Comparison of ENCODE assay signal across 19 cellular contexts in the genomic region with DNA sequence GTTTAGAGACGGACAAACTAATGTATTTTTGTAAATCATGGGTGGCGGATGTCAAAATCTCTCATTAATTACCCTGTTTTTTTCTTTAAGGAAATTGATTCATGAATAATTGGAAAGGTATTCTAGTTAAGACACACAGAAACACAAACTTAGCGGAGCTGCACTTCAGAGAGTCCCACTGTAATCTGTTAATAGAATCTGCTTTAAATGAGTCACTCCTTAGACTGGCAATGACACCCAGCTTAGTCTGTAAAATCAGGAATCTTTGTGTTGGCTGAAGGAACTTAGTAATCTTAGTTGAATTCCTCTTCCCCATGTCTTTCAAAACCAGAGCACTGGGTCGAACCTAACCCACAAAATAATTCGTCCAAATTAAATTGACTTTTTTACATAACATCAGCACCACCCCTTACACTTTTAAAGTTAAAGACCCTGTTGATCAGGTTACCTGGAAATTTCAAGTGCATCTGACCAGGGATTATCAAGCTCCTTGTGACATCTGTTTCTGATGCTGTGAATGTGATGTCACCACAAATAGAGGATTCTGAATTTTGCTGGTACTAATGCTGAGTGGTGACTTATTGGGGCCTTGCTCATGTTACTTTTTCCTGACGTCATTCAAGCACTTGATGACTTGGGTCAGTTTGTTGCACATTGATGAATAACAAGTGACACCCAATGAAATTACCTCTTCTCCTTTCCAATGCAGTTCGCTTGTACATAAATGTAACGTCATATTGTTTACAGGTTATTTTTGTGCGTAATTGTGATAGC.
DNase-seq lines count a peak whose midpoint lies in the region; ATAC-seq, FAIRE-seq and TF ChIP-seq lines count a peak whose summit lies in the region.
"Had no signal": no experiment of that assay in that cellular context is flagged by ENCODE, and none has a peak within 500 bp of the region (broad histone marks: within the 10 kb centered on the region; RNA-seq: fewer than 3 reads in every experiment).

No MANE protein-coding gene starts in this region.

- H4K8ac ChIP-seq in H1 (ENCODE audit: extremely low read depth, insufficient read depth, low read length), result no peak overlapping the region

- WGBS in H1 (ENCODE audit: extremely low coverage in 1 of 2, insufficient coverage in 1 of 2, insufficient read length in 1 of 2, insufficient replicate concordance in 2 of 2, low coverage in 1 of 2, low lambda C conversion rate in 2 of 2, missing lambda C conversion rate in 1 of 2), 2 experiments, result 79% methylated on average over 9 of the region's 9 CpGs; no CpG with 5 or more reads in 1 of the 2 experiments

- no peak overlapping the region for H4K91ac ChIP-seq in H1 (replicated peaks; ENCODE audit: insufficient read length, low read length)

- H3K27ac Mint-ChIP-seq in neural progenitor cell, result no peak overlapping the region
- H3K27ac Mint-ChIP-seq: activated naive CD4-positive, alpha-beta T cell treated with anti-CD3 and anti-CD28 coated beads, Interleukin-2, amount 50 U/mL, for 72 hours; CD4-positive, alpha-beta T cell had no signal

- DNase-seq in Caki2 (ENCODE audit: low read depth) (peak; percentile 17), NCI-H82 (lab: John Stamatoyannopoulos, UW) (peak; percentile 69), H1 (ENCODE audit: low read depth in 1 of 2, low spot score in 2 of 2) (no peak), neural progenitor cell (ENCODE audit: low spot score) (no peak), left lung (no peak), Peyer's patch (no peak), LoVo (ENCODE audit: low spot score) (no peak)
- DNase-seq: activated CD8-positive, alpha-beta memory T cell treated with anti-CD3 and anti-CD28 coated beads for 24 hours; CD4-positive, alpha-beta T cell; hypothalamus; midbrain; NCI-H2227 treated with DMSO at 0.1 percent for 48 hours; stimulated activated CD4-positive, alpha-beta T cell treated with anti-CD3 and anti-CD28 coated beads, Interleukin-4, amount 100 ng/mL, for 24 hours; stomach; T-helper 9 cell had no signal

- H3K27me3 ChIP-seq in H1 (replicated peaks in 1 of 4; ENCODE audit: control insufficient read depth in 3 of 4, extremely low read depth in 1 of 4, insufficient read depth in 3 of 4, low read length in 3 of 4) (no peaks in the 10 kb centered on the region), neural progenitor cell (no peaks in the 10 kb centered on the region), left lung (no peaks in the 10 kb centered on the region), Peyer's patch (no peaks in the 10 kb centered on the region)
- H3K27me3 ChIP-seq: stomach had no signal

- H3K36me3 Mint-ChIP-seq in neural progenitor cell, result no peaks in the 10 kb centered on the region
- H3K36me3 Mint-ChIP-seq: activated naive CD4-positive, alpha-beta T cell treated with anti-CD3 and anti-CD28 coated beads, Interleukin-2, amount 50 U/mL, for 72 hours had no signal

- in situ Hi-C loops in Caki2 (cut with HindIII; ENCODE audit: low pct_unique_long_range_greater_than_20kb, low sequenced_read_pairs), result no loop called here

- H3K9me3 Mint-ChIP-seq in neural progenitor cell, result no peaks in the 10 kb centered on the region
- H3K9me3 Mint-ChIP-seq: CD4-positive, alpha-beta T cell had no signal

- TF ChIP-seq RAD21 in H1 (IDR thresholded peaks at IDR 0.05 in 1 of 2, conservative IDR thresholded peaks at IDR 0.05 in 1 of 2; ENCODE audit: low read depth in 2 of 2, low read length in 2 of 2), result no peak

- no peak for TF ChIP-seq EP300 in H1 (IDR thresholded peaks at IDR 0.05; ENCODE audit: borderline replicate concordance in 1 of 2, low read depth in 2 of 2, low read length in 2 of 2)

- CTCF ChIA-PET in H1 (lab: Charles Lee; ENCODE audit: partially characterized antibody), result interaction anchor here (1.1 to 4.5 kb wide), 2 partner anchors 9 to 16 kb away, joined by 4 to 19 read pairs; no protein-coding TSS in a partner anchor

- H3K4me3 ChIP-seq in H1 (ENCODE audit: extremely low read depth in 1 of 4, insufficient read depth in 2 of 4, low read depth in 3 of 4, low read length in 4 of 4) (no peak overlapping the region), neural progenitor cell (no peak overlapping the region), left lung (no peak overlapping the region), Peyer's patch (no peak overlapping the region)
- H3K4me3 ChIP-seq: prostate gland, stomach had no signal

- no peak overlapping the region for H2BK5ac ChIP-seq in H1 (ENCODE audit: low read depth, low read length)

- H3K36me3 ChIP-seq in H1 (ENCODE audit: control insufficient read depth in 2 of 4, insufficient read depth in 4 of 4, low read length in 3 of 4) (no peaks in the 10 kb centered on the region), neural progenitor cell (no peaks in the 10 kb centered on the region), left lung (peaks cover 0 to 2% of the 10 kb centered on the region in 2 donors), Peyer's patch (no peaks in the 10 kb centered on the region)
- H3K36me3 ChIP-seq: prostate gland, stomach had no signal

- H4K20me1 ChIP-seq in H1 (replicated peaks in 1 of 2; ENCODE audit: control insufficient read depth in 1 of 2, insufficient read depth in 2 of 2, low read length in 2 of 2) (no peaks in the 10 kb centered on the region), neural progenitor cell (ENCODE audit: low read depth) (no peaks in the 10 kb centered on the region)

- H4K5ac ChIP-seq in H1 (ENCODE audit: insufficient read length, low read depth, low read length), result no peak overlapping the region

- ATAC-seq in left lung (no peak), HG03460 (IDR thresholded peaks at IDR 0.05; ENCODE audit: unreplicated experiment) (no peak)
- ATAC-seq: activated naive CD4-positive, alpha-beta T cell treated with anti-CD3 and anti-CD28 coated beads, Interleukin-2, amount 50 U/mL, for 72 hours; Panc1 had no signal

- no peaks in the 10 kb centered on the region for H3K23me2 ChIP-seq in H1 (ENCODE audit: low read depth, low read length)

- peak; percentile 28 for FAIRE-seq in H1 (lab: Jason Lieb, UNC)

- no peak for TF ChIP-seq POLR2A in H1 (IDR thresholded peaks at IDR 0.05; ENCODE audit: control extremely low read depth in 1 of 2, low read depth in 2 of 2, low read length in 2 of 2)
- no peak for TF ChIP-seq POLR2A in Peyer's patch (IDR thresholded peaks at IDR 0.05)

- no peak overlapping the region for H2BK120ac ChIP-seq in H1 (replicated peaks; ENCODE audit: low read depth, low read length)

- no peaks in the 10 kb centered on the region for H3K79me1 ChIP-seq in H1 (ENCODE audit: low read depth, low read length)

- H2AFZ ChIP-seq in H1 (ENCODE audit: low read length) (no peak overlapping the region), neural progenitor cell (replicated peaks) (no peak overlapping the region)

- H3K9ac ChIP-seq in H1 (replicated peaks in 1 of 4; ENCODE audit: extremely low read depth in 1 of 4, low read depth in 3 of 4, low read length in 3 of 4), result peak overlapping the region in 1 of 4 experiments; percentile 49; a peak in 1 of 7 replicates
- H3K9ac ChIP-seq in neural progenitor cell, result no peak overlapping the region

- no peak overlapping the region for H3K27ac ChIP-seq in H1 (ENCODE audit: low read depth, low read length)
- H3K27ac ChIP-seq in neural progenitor cell, result no peak overlapping the region
- no peak overlapping the region for H3K27ac ChIP-seq in left lung
- no peak overlapping the region for H3K27ac ChIP-seq in Peyer's patch
- H3K27ac ChIP-seq: prostate gland, stomach had no signal

- H3K18ac ChIP-seq in H1 (ENCODE audit: extremely low read depth, low read length), result no peak overlapping the region

- intact Hi-C loops in left lung (cut with DNase I), result no loop called here

- H3K9me3 ChIP-seq in H1 (ENCODE audit: insufficient read depth in 2 of 2, low read depth in 1 of 2, low read length in 1 of 2) (no peaks in the 10 kb centered on the region), neural progenitor cell (ENCODE audit: low read depth) (no peaks in the 10 kb centered on the region), left lung (no peaks in the 10 kb centered on the region), Peyer's patch (no peaks in the 10 kb centered on the region)
- H3K9me3 ChIP-seq: prostate gland had no signal

- no peak overlapping the region for H2BK20ac ChIP-seq in H1 (ENCODE audit: low read length)

- no peak overlapping the region for H3K23ac ChIP-seq in H1 (ENCODE audit: insufficient read length)

- peaks cover 0 to 14% (median 10%) of the 10 kb centered on the region in 4 experiments; a peak in 5 of 7 replicates for H3K4me1 ChIP-seq in H1 (replicated peaks in 1 of 4; ENCODE audit: control insufficient read depth in 3 of 4, insufficient read depth in 4 of 4, low read length in 3 of 4)
- peaks cover 46% of the 10 kb centered on the region for H3K4me1 ChIP-seq in neural progenitor cell
- H3K4me1 ChIP-seq in left lung, result no peaks in the 10 kb centered on the region
- no peaks in the 10 kb centered on the region for H3K4me1 ChIP-seq in Peyer's patch
- H3K4me1 ChIP-seq: prostate gland had no signal

- H3K4ac ChIP-seq in H1 (replicated peaks; ENCODE audit: insufficient read length, low read depth, low read length), result no peak overlapping the region

- no peak overlapping the region for H2BK15ac ChIP-seq in H1 (ENCODE audit: low read length)

- TF ChIP-seq CTCF in H1 (IDR thresholded peaks at IDR 0.05; ENCODE audit: control extremely low read depth in 1 of 3, insufficient read depth in 1 of 3, low read depth in 1 of 3, low read length in 3 of 3) (no peak), neural progenitor cell (IDR thresholded peaks at IDR 0.05) (no peak), left lung (IDR thresholded peaks at IDR 0.05) (no peak), Peyer's patch (IDR thresholded peaks at IDR 0.05) (no peak)

- H2BK12ac ChIP-seq in H1 (ENCODE audit: low read depth, low read length), result no peak overlapping the region

- no peaks in the 10 kb centered on the region for H3F3A ChIP-seq in neural progenitor cell (ENCODE audit: low read depth)

- H3K79me2 ChIP-seq in H1 (ENCODE audit: control insufficient read depth in 1 of 2, insufficient read depth in 2 of 2, low read length in 2 of 2) (no peaks in the 10 kb centered on the region), neural progenitor cell (ENCODE audit: low read depth) (no peaks in the 10 kb centered on the region)

- no peak overlapping the region for H3K56ac ChIP-seq in H1 (replicated peaks; ENCODE audit: insufficient read length, low read depth, low read length)

- H2AK5ac ChIP-seq in H1 (ENCODE audit: low read depth, low read length), result no peak overlapping the region

- POLR2A ChIA-PET in H1 (lab: Charles Lee; ENCODE audit: partially characterized antibody), result no interaction called here

- no peak overlapping the region for H3K4me3 Mint-ChIP-seq in neural progenitor cell
- H3K4me3 Mint-ChIP-seq: CD4-positive, alpha-beta T cell had no signal

- H3K27me3 Mint-ChIP-seq in neural progenitor cell (ENCODE audit: insufficient read depth, low read depth), result peaks cover 3% of the 10 kb centered on the region

- H3K4me2 ChIP-seq in H1 (ENCODE audit: insufficient read depth in 1 of 2, low read depth in 2 of 2, low read length in 2 of 2) (no peak overlapping the region), neural progenitor cell (peak overlapping the region; percentile 30)

- H3K4me1 Mint-ChIP-seq in neural progenitor cell, result peaks cover 29% of the 10 kb centered on the region

- H3K14ac ChIP-seq in H1 (ENCODE audit: insufficient read length), result no peak overlapping the region

TF ChIP-seq in H1, 55 proteins besides CTCF, POLR2A, EP300 and RAD21 (continues in another document):
- TF ChIP-seq TAF7 (optimal IDR thresholded peaks at IDR 0.05; ENCODE audit: borderline replicate concordance, low read depth, low read length) (no peak), SIRT6 (IDR thresholded peaks at IDR 0.05; ENCODE audit: low read length) (no peak)

Comparison
In these comparisons a context has a peak if more than half of its experiments do, and no peak if none do; other contexts are left out.
1. DNase-seq: peak in Caki2 (single experiment) and NCI-H82 (single experiment); none in H1 (0 of 2), neural progenitor cell (single experiment), left lung (0 of 2), Peyer's patch (0 of 3) and LoVo (single experiment).